Comparison of ENCODE assay signal across 8 cellular contexts in the genomic region with DNA sequence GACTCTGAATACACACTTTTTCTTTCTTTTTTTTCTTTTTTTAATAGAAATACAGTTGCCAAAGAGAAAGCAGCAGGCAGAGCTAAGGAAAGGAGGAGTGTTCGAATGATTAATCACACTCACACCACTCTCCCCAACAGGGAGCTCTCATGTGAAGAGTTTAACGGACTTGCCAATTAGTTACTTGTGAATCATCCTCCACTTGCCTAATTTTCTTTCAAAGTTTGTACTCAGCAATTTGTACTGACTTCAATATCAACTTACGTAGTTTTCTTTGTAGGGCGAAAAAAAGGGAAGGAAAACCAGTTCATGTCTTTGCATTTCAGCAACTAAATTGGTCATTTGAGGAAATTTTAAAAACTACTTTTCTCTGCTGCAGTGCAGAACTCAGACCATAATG.
A peak's percentile ranks its signal among the peaks of the same experiment; 100 is the strongest.
DNase-seq lines count a peak whose midpoint lies in the region; ATAC-seq and TF ChIP-seq lines count a peak whose summit lies in the region.

No MANE protein-coding gene starts in this region.

- H3K9me3 Mint-ChIP-seq in MCF 10A (ENCODE audit: unreplicated experiment) = no peaks in the 10 kb centered on the region
- no peaks in the 10 kb centered on the region for H3K9me3 Mint-ChIP-seq in type B pancreatic cell

- no peak overlapping the region for H3K27ac ChIP-seq in breast epithelium
- no peak overlapping the region for H3K27ac ChIP-seq in RWPE2 (ENCODE audit: poor library complexity, severe bottlenecking)
- peak overlapping the region in 2 of 4 donors; percentile 39 to 45 for H3K27ac ChIP-seq in gastroesophageal sphincter

- CTCF ChIA-PET in MCF 10A (lab: Yijun Ruan, JAX) = interaction anchor here (0.6 to 1.2 kb wide), 6 partner anchors 16 to 277 kb away, joined by 3 to 5 read pairs (median 4); no protein-coding TSS in a partner anchor

- DNase-seq in MCF 10A (ENCODE audit: unreplicated experiment) (peak; percentile 89), breast epithelium (ENCODE audit: low spot score in 2 of 2) (no peak), RWPE2 (ENCODE audit: low spot score) (no peak), type B pancreatic cell (ENCODE audit: extremely low spot score, unreplicated experiment) (no peak), NCI-H526 (lab: John Stamatoyannopoulos, UW) (no peak), NCI-H1694 treated with DMSO at 0.1 percent for 48 hours (lab: John Stamatoyannopoulos, UW) (no peak)

- TF ChIP-seq EP300 in gastroesophageal sphincter (IDR thresholded peaks at IDR 0.05) = no peak

- peaks cover 7% of the 10 kb centered on the region for H3K4me1 Mint-ChIP-seq in MCF 10A (ENCODE audit: insufficient read depth, unreplicated experiment)
- peaks cover 22% of the 10 kb centered on the region for H3K4me1 Mint-ChIP-seq in type B pancreatic cell (ENCODE audit: unreplicated experiment)

- H3K4me3 Mint-ChIP-seq in MCF 10A (ENCODE audit: unreplicated experiment) (peak overlapping the region; percentile 54), type B pancreatic cell (peak overlapping the region; percentile 15)

- ATAC-seq in RWPE2 (ENCODE audit: low read depth) (peak; percentile 76), gastroesophageal sphincter (peak; percentile 85), HG03159 (IDR thresholded peaks at IDR 0.05; ENCODE audit: unreplicated experiment) (no peak)

- peak overlapping the region; percentile 57 for H3K27ac Mint-ChIP-seq in MCF 10A (ENCODE audit: low read depth, unreplicated experiment)
- H3K27ac Mint-ChIP-seq in type B pancreatic cell = no peak overlapping the region

- H3K36me3 ChIP-seq in breast epithelium = no peaks in the 10 kb centered on the region
- peaks cover 3% of the 10 kb centered on the region; the same call in 1 of the 2 replicates for H3K36me3 ChIP-seq in RWPE2 (ENCODE audit: low read depth)
- peaks cover 0 to 35% of the 10 kb centered on the region in 2 donors for H3K36me3 ChIP-seq in gastroesophageal sphincter

- no peak for TF ChIP-seq POLR2A in breast epithelium (IDR thresholded peaks at IDR 0.05)
- TF ChIP-seq POLR2A in gastroesophageal sphincter (IDR thresholded peaks at IDR 0.05) = no peak

- H3K9me3 ChIP-seq in breast epithelium = no peaks in the 10 kb centered on the region
- H3K9me3 ChIP-seq in RWPE2 (ENCODE audit: severe bottlenecking) = no peaks in the 10 kb centered on the region
- no peaks in the 10 kb centered on the region for H3K9me3 ChIP-seq in gastroesophageal sphincter

- H3K4me1 ChIP-seq in breast epithelium (no peaks in the 10 kb centered on the region), RWPE2 (ENCODE audit: insufficient read depth, poor library complexity, severe bottlenecking) (peaks cover 4% of the 10 kb centered on the region), gastroesophageal sphincter (peaks cover 0 to 12% (median 0%) of the 10 kb centered on the region in 3 donors)

- POLR2A ChIA-PET in MCF 10A (lab: Yijun Ruan, JAX) = interaction anchor here (0.7 to 2.8 kb wide), 8 partner anchors 11 to 171 kb away, joined by 3 to 19 read pairs (median 4); no protein-coding TSS in a partner anchor

- no peaks in the 10 kb centered on the region for H3K27me3 Mint-ChIP-seq in MCF 10A (ENCODE audit: insufficient read depth, unreplicated experiment)
- no peaks in the 10 kb centered on the region for H3K27me3 Mint-ChIP-seq in type B pancreatic cell

- intact Hi-C loops in MCF 10A (cut with micrococcal nuclease) (loop anchor here (5.0 kb wide), 1 partner anchor 107 kb away; the partner anchor contains the start of gene PIP4K2A), breast epithelium (cut with DNase I; ENCODE audit: low total_unique reads) (no loop called here)

- no peak overlapping the region for H3K4me3 ChIP-seq in breast epithelium
- no peak overlapping the region for H3K4me3 ChIP-seq in RWPE2 (ENCODE audit: severe bottlenecking)
- no peak overlapping the region for H3K4me3 ChIP-seq in gastroesophageal sphincter

- H3K36me3 Mint-ChIP-seq in MCF 10A (ENCODE audit: insufficient read depth, unreplicated experiment) (peaks cover 12% of the 10 kb centered on the region), type B pancreatic cell (peaks cover 31% of the 10 kb centered on the region)

- 36 to 57% methylated on average over 4 of the region's 4 CpGs for WGBS in gastroesophageal sphincter (ENCODE audit: low coverage in 1 of 2), 2 donors

- H3K27me3 ChIP-seq in breast epithelium (no peaks in the 10 kb centered on the region), RWPE2 (ENCODE audit: insufficient read depth, poor library complexity, severe bottlenecking) (no peaks in the 10 kb centered on the region), gastroesophageal sphincter (no peaks in the 10 kb centered on the region)

- no peak for TF ChIP-seq CTCF in MCF 10A (IDR thresholded peaks at IDR 0.05; ENCODE audit: unreplicated experiment)
- TF ChIP-seq CTCF in breast epithelium (IDR thresholded peaks at IDR 0.05) = no peak
- no peak for TF ChIP-seq CTCF in RWPE2 (IDR thresholded peaks at IDR 0.05; ENCODE audit: poor library complexity, severe bottlenecking)
- TF ChIP-seq CTCF in gastroesophageal sphincter (IDR thresholded peaks at IDR 0.05) = no peak
- no peak for TF ChIP-seq CTCF in type B pancreatic cell (conservative IDR thresholded peaks at IDR 0.05)

- no TSS peak for BruUV-seq in MCF 10A (replicated peaks; lab: Mats Ljungman, UMichigan)
